In the genomic region with DNA sequence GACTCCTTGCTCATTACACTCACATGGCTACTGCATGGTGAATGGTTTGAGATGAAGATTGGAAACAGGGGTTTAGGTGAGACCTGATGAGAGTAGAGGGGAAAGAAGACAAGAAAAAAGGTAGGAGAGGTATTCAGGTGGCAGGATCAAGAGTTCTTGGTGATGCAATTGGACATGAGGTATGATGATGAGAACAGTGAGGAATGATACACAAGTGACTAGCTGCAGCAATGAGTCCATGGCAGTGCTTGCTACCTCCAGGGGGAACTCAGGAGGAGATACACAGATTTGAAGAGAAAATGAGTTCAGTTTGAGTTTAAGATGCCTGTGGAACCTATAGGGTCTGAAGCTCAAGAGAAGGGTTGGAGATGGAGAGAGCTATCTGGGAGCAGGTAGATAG, we compare ENCODE assay signal across 23 cellular contexts.
"Had no signal": no experiment of that assay in that cellular context is flagged by ENCODE, and none has a peak within 500 bp of the region (broad histone marks: within the 10 kb centered on the region; RNA-seq: fewer than 3 reads in every experiment).

No MANE protein-coding gene starts in this region.

- ATAC-seq: left colon; left ventricle myocardium superior; naive thymus-derived CD4-positive, alpha-beta T cell; sciatic nerve; stimulated activated memory B cell treated with anti-CD40 and anti-IgM and Interleukin-4, amounts not matched to agents 10 μg/mL and 1 μg/mL and 100 μg/mL, for 72 hours; upper lobe of right lung had no signal

- H3K27ac ChIP-seq: coronary artery, esophagus muscularis mucosa, neutrophil, spleen, tibial artery, upper lobe of right lung, vagina had no signal

- H3K4me1 ChIP-seq: spleen, upper lobe of right lung had no signal

- FAIRE-seq: endothelial cell of umbilical vein, kidney had no signal

- H3K36me3 ChIP-seq: vagina had no signal

- DNase-seq: effector CD4-positive, alpha-beta T cell; endodermal cell; foreskin fibroblast; immature natural killer cell; kidney; left colon; left ventricle myocardium superior; naive thymus-derived CD4-positive, alpha-beta T cell; posterior cingulate gyrus; spleen; stimulated activated CD4-positive, alpha-beta T cell treated with anti-CD3 and anti-CD28 coated beads, Interleukin-15, amount 100 ng/mL, for 24 hours; stimulated activated CD4-positive, alpha-beta T cell treated with anti-CD3 and anti-CD28 coated beads, Interleukin-1b, Interleukin-23, amount 100 ng/mL, for 48 hours; stimulated activated CD4-positive, alpha-beta T cell treated with anti-CD3 and anti-CD28 coated beads, Interleukin-4, amount 100 ng/mL, for 24 hours; tibial artery; upper lobe of right lung had no signal

- H3K9me3 ChIP-seq: esophagus muscularis mucosa, neutrophil, spleen, tibial artery, upper lobe of right lung, vagina had no signal

- H3K27me3 ChIP-seq: esophagus muscularis mucosa, neutrophil, spleen, tibial artery, upper lobe of right lung, vagina had no signal

- H3K4me3 ChIP-seq: coronary artery, esophagus muscularis mucosa, lung, spleen, tibial artery, upper lobe of right lung, vagina had no signal
